ENCODE assay signal across 33 cellular contexts in genomic region chr16:7390974-7391373, GRCh38. TPM values are rescaled to one million over a fixed set of nuclear protein-coding genes. Genes with fewer than 3 reads are reported as not detected.
"Had no signal": no experiment of that assay in that cellular context is flagged by ENCODE, and none has a peak within 500 bp of the region (broad histone marks: within the 10 kb centered on the region; RNA-seq: fewer than 3 reads in every experiment).

No MANE protein-coding gene starts in this region.

- DNase-seq: activated CD4-positive, alpha-beta T cell treated with anti-CD3 and anti-CD28 coated beads for 36 hours; activated CD4-positive, alpha-beta T cell treated with anti-CD3 and anti-CD28 coated beads, Interleukin-2, amount 10 ng/mL, durations not matched to agents 7 days and 5 days; activated CD4-positive, alpha-beta T cell treated with anti-CD3 and anti-CD28 coated beads, Interleukin-2, amount 50 U/mL, for 48 hours; activated CD8-positive, alpha-beta T cell treated with anti-CD3 and anti-CD28 coated beads, Interleukin-2, amount 10 ng/mL, durations not matched to agents 7 days and 5 days; activated gamma-delta T cell; activated naive CD4-positive, alpha-beta T cell treated with anti-CD3 and anti-CD28 coated beads for 36 hours; activated T-cell treated with anti-CD3 and anti-CD28 coated beads, Interleukin-2, amount 50 U/mL, for 24 hours; adrenal gland; central memory CD4-positive, alpha-beta T cell; Kasumi-1; KG1; MG63; NCI-H1048; NCI-H1105 treated with DMSO at 0.1 percent for 48 hours; NCI-H1436; NCI-H1694; NCI-H1930; NCI-H2081 treated with DMSO at 0.1 percent for 48 hours; NCI-H226; NCI-H446 treated with DMSO at 0.1 percent for 48 hours; NCI-H524; NCI-H69; NK-92 treated with Interleukin-12 subunit alpha and Interleukin-12 subunit beta, amount 100 ng/mL, for 24 hours; PC-3; Peyer's patch; RPMI8226; T1000 had no signal

- H3K4me1 ChIP-seq: adrenal gland, Peyer's patch had no signal

- H3K4me3 ChIP-seq: adrenal gland, MG63, Peyer's patch, SK-N-MC had no signal

- H3K36me3 ChIP-seq: adrenal gland, MG63, Peyer's patch had no signal

- H3K27ac ChIP-seq: adrenal gland, Peyer's patch, SK-N-MC had no signal

- H3K9me3 ChIP-seq: adrenal gland, MG63, Peyer's patch had no signal

- H3K27me3 ChIP-seq: adrenal gland, MG63, Peyer's patch had no signal

- ATAC-seq: activated CD4-positive, alpha-beta T cell treated with anti-CD3 and anti-CD28 coated beads for 36 hours; activated CD8-positive, alpha-beta T cell treated with anti-CD3 and anti-CD28 coated beads, Interleukin-2, amount 10 ng/mL, durations not matched to agents 7 days and 5 days; activated naive CD4-positive, alpha-beta T cell treated with anti-CD3 and anti-CD28 coated beads, Interleukin-2, amount 50 U/mL, for 72 hours; PC-3 had no signal

RNA-seq across cellular contexts. Expression of gene RBFOX1, which starts 58.3 kb away (rescaled TPM):
- total RNA-seq: activated CD4-positive, alpha-beta T cell treated with anti-CD3 and anti-CD28 coated beads for 36 hours; activated CD4-positive, alpha-beta T cell treated with anti-CD3 and anti-CD28 coated beads, Interleukin-2, amount 10 ng/mL, durations not matched to agents 7 days and 5 days; activated CD8-positive, alpha-beta T cell treated with anti-CD3 and anti-CD28 coated beads, Interleukin-2, amount 10 ng/mL, durations not matched to agents 7 days and 5 days; activated naive CD4-positive, alpha-beta T cell treated with anti-CD3 and anti-CD28 coated beads for 36 hours; activated naive CD4-positive, alpha-beta T cell treated with anti-CD3 and anti-CD28 coated beads, Interleukin-2, amount 50 U/mL, for 72 hours; activated T-helper 2 cell treated with anti-CD3 and anti-CD28 coated beads, Interferon-gamma antibody, Interleukin-2, Interleukin-4, amounts not matched to agents 10 μg/mL and 5 μg/mL and 100 μg/mL, durations not matched to agents 14 hours and 24 hours and 36 hours; bronchial epithelial cell; PC-3; T-helper 1 cell treated with Interleukin-12 subunit alpha and Interleukin-12 subunit beta and Interleukin-4 antibody, amounts not matched to agents 30 ng/mL and 1 ng/mL, for 36 hours; T-helper 2 cell treated with Interferon-gamma antibody and Interleukin-4, amounts not matched to agents 100 ng/mL and 5 ng/mL, for 36 hours had no signal
